In genomic region chr17:37488009-37488604, GRCh38 we compare ENCODE assay signal across 8 cellular contexts. TPM values are rescaled to one million over a fixed set of nuclear protein-coding genes. Genes with fewer than 3 reads are reported as not detected.
DNase-seq lines count a peak whose midpoint lies in the region; ATAC-seq and TF ChIP-seq lines count a peak whose summit lies in the region.

No MANE protein-coding gene starts in this region.

- CTCF ChIA-PET in activated CD4-positive, alpha-beta memory T cell treated with anti-CD3 and anti-CD28 coated beads, Interleukin-2, amount 10 ng/mL, durations not matched to agents 7 days and 5 days (lab: Charles Lee) = interaction anchor here (0.8 to 1.1 kb wide), 2 partner anchors 38 to 115 kb away, joined by 3 to 4 read pairs; no protein-coding TSS in a partner anchor

- H3K4me1 ChIP-seq in foreskin keratinocyte = peaks cover 3% of the 10 kb centered on the region

- POLR2A ChIA-PET in activated CD4-positive, alpha-beta memory T cell treated with anti-CD3 and anti-CD28 coated beads, Interleukin-2, amount 10 ng/mL, durations not matched to agents 7 days and 5 days (lab: Charles Lee) = interaction anchor here (0.6 to 2.3 kb wide), 11 partner anchors 8 to 152 kb away, joined by 3 to 15 read pairs (median 3); partner anchors contain the start of genes ACACA, SYNRG and TADA2A

- peaks cover 34% of the 10 kb centered on the region for H3K4me1 Mint-ChIP-seq in activated T-cell treated with anti-CD3 and anti-CD28 coated beads, Interleukin-2, amount 50 U/mL, for 4 hours (ENCODE audit: low read depth)
- peaks cover 44% of the 10 kb centered on the region for H3K4me1 Mint-ChIP-seq in activated CD4-positive, alpha-beta memory T cell treated with anti-CD3 and anti-CD28 coated beads, Interleukin-2, amount 10 ng/mL, durations not matched to agents 7 days and 5 days

- no peak for TF ChIP-seq CTCF in foreskin keratinocyte (conservative IDR thresholded peaks at IDR 0.05)

- peaks cover 2% of the 10 kb centered on the region for H3K36me3 Mint-ChIP-seq in activated T-cell treated with anti-CD3 and anti-CD28 coated beads, Interleukin-2, amount 50 U/mL, for 4 hours (ENCODE audit: insufficient read depth)
- H3K36me3 Mint-ChIP-seq in activated CD4-positive, alpha-beta memory T cell treated with anti-CD3 and anti-CD28 coated beads, Interleukin-2, amount 10 ng/mL, durations not matched to agents 7 days and 5 days (ENCODE audit: low read depth) = peaks cover 6% of the 10 kb centered on the region

- peak overlapping the region; percentile 88 for H3K27ac ChIP-seq in foreskin keratinocyte

- H3K4me3 Mint-ChIP-seq in activated T-cell treated with anti-CD3 and anti-CD28 coated beads, Interleukin-2, amount 50 U/mL, for 4 hours = peak overlapping the region; percentile 90
- H3K4me3 Mint-ChIP-seq in activated CD4-positive, alpha-beta memory T cell treated with anti-CD3 and anti-CD28 coated beads, Interleukin-2, amount 10 ng/mL, durations not matched to agents 7 days and 5 days = peak overlapping the region; percentile 91

- no peaks in the 10 kb centered on the region for H3K9me3 Mint-ChIP-seq in activated T-cell treated with anti-CD3 and anti-CD28 coated beads, Interleukin-2, amount 50 U/mL, for 4 hours
- H3K9me3 Mint-ChIP-seq in activated CD4-positive, alpha-beta memory T cell treated with anti-CD3 and anti-CD28 coated beads, Interleukin-2, amount 10 ng/mL, durations not matched to agents 7 days and 5 days = no peaks in the 10 kb centered on the region

- no peak for ATAC-seq in activated T-cell treated with anti-CD3 and anti-CD28 coated beads, Interleukin-2, amount 50 U/mL, for 4 hours
- ATAC-seq in foreskin keratinocyte (peak; percentile 51), HG03135 (IDR thresholded peaks at IDR 0.05; ENCODE audit: unreplicated experiment) (no peak)

- H3K27me3 ChIP-seq in foreskin keratinocyte = no peaks in the 10 kb centered on the region

- H3K27me3 Mint-ChIP-seq in activated T-cell treated with anti-CD3 and anti-CD28 coated beads, Interleukin-2, amount 50 U/mL, for 4 hours (ENCODE audit: low read depth) = no peaks in the 10 kb centered on the region
- no peaks in the 10 kb centered on the region for H3K27me3 Mint-ChIP-seq in activated CD4-positive, alpha-beta memory T cell treated with anti-CD3 and anti-CD28 coated beads, Interleukin-2, amount 10 ng/mL, durations not matched to agents 7 days and 5 days

- DNase-seq in activated T-cell treated with anti-CD3 and anti-CD28 coated beads, Interleukin-2, amount 50 U/mL, for 4 hours = no peak
- DNase-seq in activated T-cell treated with anti-CD3 and anti-CD28 coated beads, Interleukin-2, amount 50 U/mL, for 48 hours = no peak
- DNase-seq in NCI-H2196 treated with DMSO at 0.1 percent for 48 hours (lab: John Stamatoyannopoulos, UW; ENCODE audit: unreplicated experiment) (peak; percentile 32), foreskin keratinocyte (peak; percentile 96), non-pigmented ciliary epithelial cell (ENCODE audit: low read depth) (peak; percentile 94), GOT3 (lab: John Stamatoyannopoulos, UW) (no peak)
- no peak for DNase-seq in activated CD4-positive, alpha-beta memory T cell treated with anti-CD3 and anti-CD28 coated beads, Interleukin-2, amount 10 ng/mL, durations not matched to agents 7 days and 5 days

- peak overlapping the region; percentile 76 for H3K27ac Mint-ChIP-seq in activated CD4-positive, alpha-beta memory T cell treated with anti-CD3 and anti-CD28 coated beads, Interleukin-2, amount 10 ng/mL, durations not matched to agents 7 days and 5 days

RNA-seq across cellular contexts. Expression of gene DUSP14, which starts 1.6 kb away (rescaled TPM):
- total RNA-seq in activated T-cell treated with anti-CD3 and anti-CD28 coated beads, Interleukin-2, amount 50 U/mL, for 4 hours = 10 to 100 TPM; 18.2 to 21.8 (median 18.2) TPM
- 10 to 100 TPM; 14.6 to 16.3 TPM for total RNA-seq in activated CD4-positive, alpha-beta memory T cell treated with anti-CD3 and anti-CD28 coated beads, Interleukin-2, amount 10 ng/mL, durations not matched to agents 7 days and 5 days
- total RNA-seq in foreskin keratinocyte = 128 and 131 TPM in 2 replicates
- polyA plus RNA-seq in foreskin keratinocyte = 117 and 128 TPM in 2 replicates

Comparison
In these comparisons a context has a peak if more than half of its experiments do, and no peak if none do; other contexts are left out.
1. DNase-seq: peak in NCI-H2196 treated with DMSO at 0.1 percent for 48 hours (single experiment), foreskin keratinocyte (2 of 2) and non-pigmented ciliary epithelial cell (single experiment); none in activated T-cell treated with anti-CD3 and anti-CD28 coated beads, Interleukin-2, amount 50 U/mL, for 4 hours (single experiment), activated T-cell treated with anti-CD3 and anti-CD28 coated beads, Interleukin-2, amount 50 U/mL, for 48 hours (0 of 2), activated CD4-positive, alpha-beta memory T cell treated with anti-CD3 and anti-CD28 coated beads, Interleukin-2, amount 10 ng/mL, durations not matched to agents 7 days and 5 days (single experiment) and GOT3 (single experiment).